ENCODE assay signal across 8 cellular contexts in the genomic region with DNA sequence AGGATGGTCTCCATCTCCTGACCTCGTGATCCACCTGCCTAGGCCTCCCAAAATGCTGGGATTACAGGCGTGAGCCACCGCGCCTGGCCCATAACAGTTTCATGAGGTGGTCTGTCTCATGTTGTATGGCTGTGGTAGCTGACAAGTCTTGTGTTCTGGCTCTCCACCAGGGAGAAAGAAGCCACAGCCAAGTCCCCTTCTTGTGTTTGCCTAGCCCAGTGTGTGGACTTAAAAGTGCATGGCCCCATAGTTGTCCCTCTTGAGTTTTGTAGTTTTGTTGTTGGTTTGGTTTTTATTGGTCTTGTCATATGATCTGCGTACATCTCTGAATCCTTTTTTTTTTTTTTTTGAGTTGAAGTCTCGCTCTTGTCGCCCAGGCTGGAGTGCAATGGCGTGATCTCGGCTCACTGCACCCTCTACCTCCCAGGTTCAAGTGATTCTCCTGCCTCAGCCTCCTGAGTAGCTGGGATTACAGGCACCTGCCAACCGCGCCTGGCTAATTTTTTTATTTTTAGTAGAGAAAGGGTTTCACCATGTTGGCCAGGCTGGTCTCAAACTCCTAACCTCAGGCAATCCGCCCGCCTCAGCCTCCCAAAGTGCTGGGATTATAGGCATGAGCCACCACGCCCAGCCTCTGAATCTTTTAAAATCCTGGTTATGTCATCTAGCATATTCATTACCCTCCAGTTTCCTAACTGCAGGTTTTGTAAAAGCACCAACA. TPM values are rescaled to one million over a fixed set of nuclear protein-coding genes. Genes with fewer than 3 reads are reported as not detected.
DNase-seq lines count a peak whose midpoint lies in the region; ATAC-seq and TF ChIP-seq lines count a peak whose summit lies in the region.
"Not testable (repeated sequence)": the region's sequence is repeated elsewhere in the genome, so short reads cannot be mapped to it uniquely, and the experiment has no call there.
"Had no signal": no experiment of that assay in that cellular context is flagged by ENCODE, and none has a peak within 500 bp of the region (broad histone marks: within the 10 kb centered on the region; RNA-seq: fewer than 3 reads in every experiment).

No MANE protein-coding gene starts in this region.

- H3K9me3 Mint-ChIP-seq in CD4-positive, CD25-positive, alpha-beta regulatory T cell; activated naive CD4-positive, alpha-beta T cell treated with anti-CD3 and anti-CD28 coated beads, Interleukin-2, amount 10 ng/mL, durations not matched to agents 7 days and 5 days; chondrocyte (ENCODE audit: low read depth); naive thymus-derived CD4-positive, alpha-beta T cell; progenitor cell of endocrine pancreas (ENCODE audit: low read depth): not testable (repeated sequence)

- not testable (repeated sequence) for DNase-seq in CD4-positive, CD25-positive, alpha-beta regulatory T cell; activated naive CD4-positive, alpha-beta T cell treated with anti-CD3 and anti-CD28 coated beads, Interleukin-2, amount 10 ng/mL, durations not matched to agents 7 days and 5 days; naive thymus-derived CD4-positive, alpha-beta T cell; progenitor cell of endocrine pancreas (ENCODE audit: low spot score, unreplicated experiment)
- DNase-seq in NCI-H2029 treated with DMSO at 0.1 percent for 48 hours (lab: John Stamatoyannopoulos, UW) (peak; percentile 44), chondrocyte (ENCODE audit: low spot score) (peak; percentile 22), cardiac septum (ENCODE audit: low spot score) (peak; percentile 22)

- H3K4me3 ChIP-seq in CD4-positive, CD25-positive, alpha-beta regulatory T cell (ENCODE audit: low read depth, low read length); naive thymus-derived CD4-positive, alpha-beta T cell (ENCODE audit: low read length): not testable (repeated sequence)

- not testable (repeated sequence) for ATAC-seq in CD4-positive, CD25-positive, alpha-beta regulatory T cell (ENCODE audit: low read depth in 2 of 2); naive thymus-derived CD4-positive, alpha-beta T cell

- not testable (repeated sequence) for H3K9me3 ChIP-seq in CD4-positive, CD25-positive, alpha-beta regulatory T cell (ENCODE audit: control insufficient read depth in 2 of 2, low read length in 2 of 2); naive thymus-derived CD4-positive, alpha-beta T cell (ENCODE audit: control insufficient read depth in 2 of 3, low read length in 3 of 3)

- H3K27me3 Mint-ChIP-seq in CD4-positive, CD25-positive, alpha-beta regulatory T cell; activated naive CD4-positive, alpha-beta T cell treated with anti-CD3 and anti-CD28 coated beads, Interleukin-2, amount 10 ng/mL, durations not matched to agents 7 days and 5 days; chondrocyte (ENCODE audit: low read depth); naive thymus-derived CD4-positive, alpha-beta T cell; progenitor cell of endocrine pancreas: not testable (repeated sequence)

- H3K36me3 ChIP-seq in CD4-positive, CD25-positive, alpha-beta regulatory T cell (ENCODE audit: control insufficient read depth, insufficient read depth, low read length), result peaks cover 27% of the 10 kb centered on the region
- peaks cover 0 to 19% (median 5%) of the 10 kb centered on the region in 3 experiments for H3K36me3 ChIP-seq in naive thymus-derived CD4-positive, alpha-beta T cell (ENCODE audit: control insufficient read depth in 2 of 3, insufficient read depth in 3 of 3, low read length in 3 of 3)

- not testable (repeated sequence) for H3K27ac ChIP-seq in CD4-positive, CD25-positive, alpha-beta regulatory T cell (ENCODE audit: insufficient read depth, low read length, poor library complexity, severe bottlenecking); naive thymus-derived CD4-positive, alpha-beta T cell (ENCODE audit: low read depth, low read length)

- H3K27me3 ChIP-seq in CD4-positive, CD25-positive, alpha-beta regulatory T cell (ENCODE audit: control insufficient read depth, insufficient read depth, low read length); naive thymus-derived CD4-positive, alpha-beta T cell (ENCODE audit: control insufficient read depth in 2 of 2, insufficient read depth in 2 of 2, low read length in 2 of 2): not testable (repeated sequence)

- H3K4me1 ChIP-seq in CD4-positive, CD25-positive, alpha-beta regulatory T cell (ENCODE audit: control insufficient read depth, insufficient read depth, low read length, poor library complexity, severe bottlenecking), result peaks cover 63% of the 10 kb centered on the region
- H3K4me1 ChIP-seq in naive thymus-derived CD4-positive, alpha-beta T cell (ENCODE audit: control insufficient read depth in 2 of 2, insufficient read depth in 2 of 2, low read length in 2 of 2), result peaks cover 21 to 36% of the 10 kb centered on the region in 2 donors

- H3K4me1 Mint-ChIP-seq in CD4-positive, CD25-positive, alpha-beta regulatory T cell, result peaks cover 47 to 89% (median 66%) of the 10 kb centered on the region in 4 donors
- H3K4me1 Mint-ChIP-seq in activated naive CD4-positive, alpha-beta T cell treated with anti-CD3 and anti-CD28 coated beads, Interleukin-2, amount 10 ng/mL, durations not matched to agents 7 days and 5 days, result peaks cover 35% of the 10 kb centered on the region
- H3K4me1 Mint-ChIP-seq in chondrocyte (ENCODE audit: low read depth) (peaks cover 50% of the 10 kb centered on the region), progenitor cell of endocrine pancreas (ENCODE audit: low read depth) (peaks cover 24% of the 10 kb centered on the region)
- H3K4me1 Mint-ChIP-seq in naive thymus-derived CD4-positive, alpha-beta T cell, result peaks cover 48 to 92% (median 79%) of the 10 kb centered on the region in 7 donors

- peak overlapping the region; percentile 43 to 66 (median 56) for H3K4me3 Mint-ChIP-seq in CD4-positive, CD25-positive, alpha-beta regulatory T cell
- not testable (repeated sequence) for H3K4me3 Mint-ChIP-seq in activated naive CD4-positive, alpha-beta T cell treated with anti-CD3 and anti-CD28 coated beads, Interleukin-2, amount 10 ng/mL, durations not matched to agents 7 days and 5 days; chondrocyte (ENCODE audit: unreplicated experiment); progenitor cell of endocrine pancreas (ENCODE audit: low read depth)
- peak overlapping the region in 9 of 10 donors; percentile 6 to 83 (median 38) for H3K4me3 Mint-ChIP-seq in naive thymus-derived CD4-positive, alpha-beta T cell

- H3K36me3 Mint-ChIP-seq in CD4-positive, CD25-positive, alpha-beta regulatory T cell, result peaks cover 44% of the 10 kb centered on the region
- peaks cover 48% of the 10 kb centered on the region for H3K36me3 Mint-ChIP-seq in activated naive CD4-positive, alpha-beta T cell treated with anti-CD3 and anti-CD28 coated beads, Interleukin-2, amount 10 ng/mL, durations not matched to agents 7 days and 5 days
- H3K36me3 Mint-ChIP-seq in chondrocyte (ENCODE audit: low read depth); progenitor cell of endocrine pancreas (ENCODE audit: insufficient read depth): not testable (repeated sequence)
- peaks cover 10 to 51% (median 22%) of the 10 kb centered on the region in 5 donors for H3K36me3 Mint-ChIP-seq in naive thymus-derived CD4-positive, alpha-beta T cell

- intact Hi-C loops in cardiac septum (cut with DNase I); naive thymus-derived CD4-positive, alpha-beta T cell (cut with micrococcal nuclease): not testable (repeated sequence)

- peak overlapping the region; percentile 5 to 83 (median 59) for H3K27ac Mint-ChIP-seq in CD4-positive, CD25-positive, alpha-beta regulatory T cell
- peak overlapping the region; percentile 13 for H3K27ac Mint-ChIP-seq in activated naive CD4-positive, alpha-beta T cell treated with anti-CD3 and anti-CD28 coated beads, Interleukin-2, amount 10 ng/mL, durations not matched to agents 7 days and 5 days
- H3K27ac Mint-ChIP-seq in chondrocyte (ENCODE audit: unreplicated experiment), result not testable (repeated sequence)
- H3K27ac Mint-ChIP-seq in naive thymus-derived CD4-positive, alpha-beta T cell, result peak overlapping the region in 3 of 9 donors; percentile 14 to 55 (median 26)
- peak overlapping the region; percentile 80 for H3K27ac Mint-ChIP-seq in progenitor cell of endocrine pancreas

- CTCF ChIA-PET in activated naive CD4-positive, alpha-beta T cell treated with anti-CD3 and anti-CD28 coated beads, Interleukin-2, amount 10 ng/mL, durations not matched to agents 7 days and 5 days (lab: Charles Lee), result interaction anchor here (0.6 to 1.3 kb wide), 2 partner anchors 21 to 878 kb away, joined by 3 to 5 read pairs; no protein-coding TSS in a partner anchor
- CTCF ChIA-PET in naive thymus-derived CD4-positive, alpha-beta T cell (lab: Charles Lee), result not testable (repeated sequence)

- POLR2A ChIA-PET in naive thymus-derived CD4-positive, alpha-beta T cell (lab: Charles Lee), result not testable (repeated sequence)

- TF ChIP-seq CTCF in chondrocyte (IDR thresholded peaks at IDR 0.05); progenitor cell of endocrine pancreas (IDR thresholded peaks at IDR 0.05; ENCODE audit: unreplicated experiment): not testable (repeated sequence)

RNA-seq across cellular contexts. Expression of a gene that starts 22.4 kb away (rescaled TPM):
- 49.5 TPM for total RNA-seq in CD4-positive, CD25-positive, alpha-beta regulatory T cell
- 10 to 100 TPM; 41.7 to 61.4 (median 57.0) TPM for polyA plus RNA-seq in CD4-positive, CD25-positive, alpha-beta regulatory T cell
- total RNA-seq in chondrocyte, result 45.3 to 49.2 TPM (median 46.3 TPM) in 3 replicates
- total RNA-seq in cardiac septum, result 55.5 TPM
- 10 to 100 TPM; 38.9 to 82.7 (median 77.8) TPM for total RNA-seq in naive thymus-derived CD4-positive, alpha-beta T cell
- 10 to 100 TPM; 44.7 to 65.8 TPM for polyA plus RNA-seq in naive thymus-derived CD4-positive, alpha-beta T cell
- 81.4 and 86.3 TPM in 2 replicates for total RNA-seq in progenitor cell of endocrine pancreas

RNA-seq across cellular contexts. Expression of a gene that starts 27.4 kb away (rescaled TPM):
- 0.49 TPM for total RNA-seq in CD4-positive, CD25-positive, alpha-beta regulatory T cell
- polyA plus RNA-seq in CD4-positive, CD25-positive, alpha-beta regulatory T cell, result not detected
- total RNA-seq in chondrocyte (0.47 TPM in 1 of 3 replicates, not detected in the others), cardiac septum (0.54 TPM), progenitor cell of endocrine pancreas (1.8 and 2.3 TPM in 2 replicates)
- total RNA-seq in naive thymus-derived CD4-positive, alpha-beta T cell, result 1 to 10 TPM in 3 of 5 experiments, under 1 TPM in 2; 0.24 to 9.0 (median 1.2) TPM
- polyA plus RNA-seq in naive thymus-derived CD4-positive, alpha-beta T cell, result under 1 TPM; 0.17 to 0.32 TPM
- total RNA-seq: SJSA1 had no signal

RNA-seq across cellular contexts. Expression of a gene that starts 42.5 kb away (rescaled TPM):
- total RNA-seq in CD4-positive, CD25-positive, alpha-beta regulatory T cell, result 69.4 TPM
- polyA plus RNA-seq in CD4-positive, CD25-positive, alpha-beta regulatory T cell, result 10 to 100 TPM in 3 of 4 donors, 1 to 10 TPM in 1; 9.6 to 12.1 (median 11.7) TPM
- total RNA-seq in chondrocyte, result 86.4 to 103 TPM (median 87.0 TPM) in 3 replicates
- 33.0 TPM for total RNA-seq in cardiac septum
- total RNA-seq in naive thymus-derived CD4-positive, alpha-beta T cell, result 100 to 1,000 TPM in 2 of 5 experiments, 10 to 100 TPM in 3; 61.8 to 104 (median 74.2) TPM
- polyA plus RNA-seq in naive thymus-derived CD4-positive, alpha-beta T cell, result 10 to 100 TPM; 11.4 to 15.6 TPM
- 91.6 and 93.8 TPM in 2 replicates for total RNA-seq in progenitor cell of endocrine pancreas
